In the genomic region with DNA sequence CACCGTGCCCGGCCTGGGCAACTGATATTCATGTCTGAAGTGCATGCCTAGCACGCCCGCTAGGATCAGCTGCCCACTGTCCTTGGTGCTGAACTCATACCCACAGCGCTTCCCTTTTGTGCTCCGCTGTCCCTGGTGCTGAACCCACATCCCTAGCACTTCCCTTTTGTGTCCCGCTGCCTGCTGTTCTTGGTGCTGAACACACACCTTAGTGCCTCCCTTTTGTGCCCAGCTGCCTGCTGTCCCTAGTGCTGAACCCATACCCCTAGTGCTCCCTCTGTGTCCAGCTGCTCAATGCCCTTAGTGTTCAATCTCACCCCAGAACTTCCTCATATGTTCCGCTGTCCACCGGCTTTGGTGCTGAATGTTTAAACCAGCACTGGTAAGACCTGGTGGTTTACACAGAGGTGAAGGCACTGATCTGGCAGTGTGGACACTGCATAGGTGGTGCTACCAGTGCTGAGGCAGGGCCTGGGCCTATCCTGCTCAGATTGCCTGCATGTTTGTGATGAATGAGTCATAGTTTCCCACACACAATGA, we compare ENCODE assay signal across 8 cellular contexts. TPM values are rescaled to one million over a fixed set of nuclear protein-coding genes. Genes with fewer than 3 reads are reported as not detected.
DNase-seq lines count a peak whose midpoint lies in the region; ATAC-seq and TF ChIP-seq lines count a peak whose summit lies in the region.

No MANE protein-coding gene starts in this region.

- H3K27me3 ChIP-seq in vagina: no peaks in the 10 kb centered on the region

- no peak for TF ChIP-seq POLR2A in vagina (IDR thresholded peaks at IDR 0.05)

- ATAC-seq in left colon (peak; percentile 89), HG02981 (IDR thresholded peaks at IDR 0.05; ENCODE audit: unreplicated experiment) (no peak)

- H3K27ac ChIP-seq in vagina: no peak overlapping the region

- peak; percentile 79 for DNase-seq in COLO829 (ENCODE audit: low spot score)
- DNase-seq in LoVo (ENCODE audit: low spot score): peak; percentile 84
- DNase-seq in activated CD4-positive, alpha-beta T cell treated with anti-CD3 and anti-CD28 coated beads for 48 hours: peak; percentile 89
- peak; percentile 69 for DNase-seq in cerebellar cortex (ENCODE audit: low spot score)
- peak; percentile 85 to 96 for DNase-seq in left colon
- peak; percentile 72 for DNase-seq in stimulated activated CD4-positive, alpha-beta T cell treated with anti-CD3 and anti-CD28 coated beads, Interleukin-4, amount 100 ng/mL, for 1 hour
- no peak for DNase-seq in vagina (ENCODE audit: extremely low spot score in 2 of 2)

- no peak overlapping the region for H3K4me3 ChIP-seq in vagina

- H3K36me3 ChIP-seq in vagina: peaks cover 0 to 64% of the 10 kb centered on the region in 2 donors

- H3K4me1 ChIP-seq in vagina: no peaks in the 10 kb centered on the region

- intact Hi-C loops in left colon (cut with DNase I, micrococcal nuclease): no loop called here
- intact Hi-C loops in vagina (cut with DNase I): no loop called here

- no peaks in the 10 kb centered on the region for H3K9me3 ChIP-seq in vagina

- TF ChIP-seq CTCF in vagina (IDR thresholded peaks at IDR 0.05): peak in 1 of 3 experiments; percentile 4

RNA-seq across cellular contexts. Expression of gene SIGLEC11, which starts 26.3 kb away (rescaled TPM):
- total RNA-seq in left colon (under 1 TPM; 0.40 to 0.75 TPM), vagina (4.4 TPM)

RNA-seq across cellular contexts. Expression of gene VRK3, which starts 37.9 kb away (rescaled TPM):
- total RNA-seq in left colon (10 to 100 TPM; 48.2 to 55.3 TPM), vagina (34.9 TPM)

RNA-seq across cellular contexts. Expression of gene ZNF473, which starts 38.6 kb away (rescaled TPM):
- total RNA-seq in left colon (1 to 10 TPM; 4.9 to 5.9 TPM), vagina (11.5 TPM)

RNA-seq across cellular contexts. Expression of gene NUP62, which starts 57.9 kb away (rescaled TPM):
- total RNA-seq in left colon (10 to 100 TPM; 31.5 to 37.1 TPM), vagina (38.5 TPM)

RNA-seq across cellular contexts. Expression of gene ATF5, which starts 58.2 kb away (rescaled TPM):
- total RNA-seq in left colon: 10 to 100 TPM; 13.2 to 16.7 TPM
- 5.6 TPM for total RNA-seq in vagina

Comparison
In these comparisons a context has a peak if more than half of its experiments do, and no peak if none do; other contexts are left out.
1. DNase-seq: peak in COLO829 (single experiment), LoVo (single experiment), activated CD4-positive, alpha-beta T cell treated with anti-CD3 and anti-CD28 coated beads for 48 hours (single experiment), cerebellar cortex (single experiment), left colon (2 of 2) and stimulated activated CD4-positive, alpha-beta T cell treated with anti-CD3 and anti-CD28 coated beads, Interleukin-4, amount 100 ng/mL, for 1 hour (single experiment); none in vagina (0 of 2).